Comparison of ENCODE assay signal across 16 cellular contexts in the genomic region with DNA sequence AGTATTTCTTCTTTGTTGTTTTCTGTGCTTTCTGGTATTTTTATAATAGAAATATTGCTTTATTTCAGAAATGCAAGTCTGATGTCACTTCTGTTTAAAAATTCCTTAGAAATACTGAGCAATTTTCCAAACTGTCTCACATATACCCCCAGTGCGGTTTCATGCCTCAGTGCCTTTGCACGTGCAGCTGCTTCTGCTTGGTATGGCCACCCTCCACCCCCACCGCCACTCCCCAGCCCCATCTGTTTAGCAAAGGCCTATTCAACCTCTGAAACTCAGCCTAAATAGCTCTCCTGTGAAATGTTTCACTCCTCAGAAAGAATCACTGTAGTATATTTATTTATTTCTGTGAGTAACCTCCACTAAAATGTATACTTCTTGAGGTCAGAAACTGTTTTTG. TPM values are rescaled to one million over a fixed set of nuclear protein-coding genes. Genes with fewer than 3 reads are reported as not detected.
"Had no signal": no experiment of that assay in that cellular context is flagged by ENCODE, and none has a peak within 500 bp of the region (broad histone marks: within the 10 kb centered on the region; RNA-seq: fewer than 3 reads in every experiment).

No MANE protein-coding gene starts in this region.

- H3K27ac ChIP-seq: body of pancreas, parathyroid adenoma, testis, upper lobe of right lung had no signal

- H3K4me1 ChIP-seq: testis, upper lobe of right lung had no signal

- H3K9me3 Mint-ChIP-seq: activated CD4-positive, alpha-beta T cell treated with anti-CD3 and anti-CD28 coated beads, Interleukin-2, amount 10 ng/mL, durations not matched to agents 7 days and 5 days; activated naive CD4-positive, alpha-beta T cell treated with anti-CD3 and anti-CD28 coated beads for 36 hours; activated T-helper 17 cell treated with anti-CD3 and anti-CD28 coated beads, Interleukin-2, amount 50 U/mL, for 72 hours; stimulated activated naive CD8-positive, alpha-beta T cell treated with anti-CD3 and anti-CD28 coated beads, Interleukin-15, amount 100 ng/mL, for 72 hours had no signal

- H3K36me3 Mint-ChIP-seq: naive thymus-derived CD4-positive, alpha-beta T cell had no signal

- H3K27ac Mint-ChIP-seq: activated CD4-positive, alpha-beta T cell treated with anti-CD3 and anti-CD28 coated beads, Interleukin-2, amount 10 ng/mL, durations not matched to agents 7 days and 5 days; activated naive CD4-positive, alpha-beta T cell treated with anti-CD3 and anti-CD28 coated beads for 36 hours; activated T-helper 17 cell treated with anti-CD3 and anti-CD28 coated beads, Interleukin-2, amount 50 U/mL, for 72 hours; endodermal cell; stimulated activated naive CD8-positive, alpha-beta T cell treated with anti-CD3 and anti-CD28 coated beads, Interleukin-15, amount 100 ng/mL, for 72 hours had no signal

- H3K4me3 Mint-ChIP-seq: activated CD4-positive, alpha-beta T cell treated with anti-CD3 and anti-CD28 coated beads, Interleukin-2, amount 10 ng/mL, durations not matched to agents 7 days and 5 days; activated naive CD4-positive, alpha-beta T cell treated with anti-CD3 and anti-CD28 coated beads for 36 hours; activated T-helper 17 cell treated with anti-CD3 and anti-CD28 coated beads, Interleukin-2, amount 50 U/mL, for 72 hours; endodermal cell; naive thymus-derived CD4-positive, alpha-beta T cell; stimulated activated naive CD8-positive, alpha-beta T cell treated with anti-CD3 and anti-CD28 coated beads, Interleukin-15, amount 100 ng/mL, for 72 hours had no signal

- H3K4me1 Mint-ChIP-seq: activated CD4-positive, alpha-beta T cell treated with anti-CD3 and anti-CD28 coated beads, Interleukin-2, amount 10 ng/mL, durations not matched to agents 7 days and 5 days; activated T-helper 17 cell treated with anti-CD3 and anti-CD28 coated beads, Interleukin-2, amount 50 U/mL, for 72 hours had no signal

- H3K27me3 ChIP-seq: body of pancreas, testis, upper lobe of right lung had no signal

- H3K9me3 ChIP-seq: body of pancreas, testis, upper lobe of right lung had no signal

- DNase-seq: activated CD4-positive, alpha-beta T cell treated with anti-CD3 and anti-CD28 coated beads, Interleukin-2, amount 10 ng/mL, durations not matched to agents 7 days and 5 days; activated CD4-positive, CD25-positive, alpha-beta regulatory T cell; activated naive CD4-positive, alpha-beta T cell treated with anti-CD3 and anti-CD28 coated beads for 36 hours; activated T-cell treated with anti-CD3 and anti-CD28 coated beads for 4 hours; endodermal cell; foreskin fibroblast; naive thymus-derived CD4-positive, alpha-beta T cell; stimulated activated CD4-positive, alpha-beta T cell treated with anti-CD3 and anti-CD28 coated beads, Interleukin-15, amount 100 ng/mL, for 24 hours; stimulated activated CD4-positive, alpha-beta T cell treated with anti-CD3 and anti-CD28 coated beads, Interleukin-4, amount 100 ng/mL, for 24 hours; stimulated activated naive CD8-positive, alpha-beta T cell treated with anti-CD3 and anti-CD28 coated beads, Interleukin-15, amount 100 ng/mL, for 72 hours; testis; upper lobe of right lung had no signal

- ATAC-seq: activated T-helper 17 cell treated with anti-CD3 and anti-CD28 coated beads, Interleukin-2, amount 50 U/mL, for 72 hours; body of pancreas; esophagus mucosa; naive thymus-derived CD4-positive, alpha-beta T cell; stimulated activated naive CD8-positive, alpha-beta T cell treated with anti-CD3 and anti-CD28 coated beads, Interleukin-15, amount 100 ng/mL, for 72 hours; upper lobe of right lung had no signal

- H3K9ac ChIP-seq: parathyroid adenoma had no signal

- H3K4me3 ChIP-seq: body of pancreas, testis, upper lobe of right lung had no signal

- H3K27me3 Mint-ChIP-seq: activated CD4-positive, alpha-beta T cell treated with anti-CD3 and anti-CD28 coated beads, Interleukin-2, amount 10 ng/mL, durations not matched to agents 7 days and 5 days had no signal

- H3K36me3 ChIP-seq: upper lobe of right lung had no signal

- H2AFZ ChIP-seq: parathyroid adenoma had no signal

RNA-seq across cellular contexts. Expression of a gene that starts 52.3 kb away (rescaled TPM):
- total RNA-seq: activated CD4-positive, alpha-beta T cell treated with anti-CD3 and anti-CD28 coated beads, Interleukin-2, amount 10 ng/mL, durations not matched to agents 7 days and 5 days; activated naive CD4-positive, alpha-beta T cell treated with anti-CD3 and anti-CD28 coated beads for 36 hours; activated T-helper 17 cell treated with anti-CD3 and anti-CD28 coated beads, Interleukin-2, amount 50 U/mL, for 72 hours had no signal
- polyA plus RNA-seq: naive thymus-derived CD4-positive, alpha-beta T cell had no signal
